8 cellular contexts compared by ENCODE assay signal in genomic region chr12:3803865-3804472, GRCh38. TPM values are rescaled to one million over a fixed set of nuclear protein-coding genes. Genes with fewer than 3 reads are reported as not detected.
DNase-seq lines count a peak whose midpoint lies in the region; TF ChIP-seq lines count a peak whose summit lies in the region.

No MANE protein-coding gene starts in this region.

- no peaks in the 10 kb centered on the region for H3K9me3 ChIP-seq in sigmoid colon

- WGBS in sigmoid colon, 2 donors = 39 to 52% methylated on average over 14 of the region's 14 CpGs

- H3K27ac ChIP-seq in sigmoid colon = no peak overlapping the region

- no peak overlapping the region for H3K4me3 ChIP-seq in sigmoid colon

- H3K36me3 ChIP-seq in sigmoid colon = peaks cover 0 to 11% (median 0%) of the 10 kb centered on the region in 4 donors

- TF ChIP-seq CTCF in sigmoid colon (IDR thresholded peaks at IDR 0.05) = peak; percentile 50 to 79 (median 75)

- intact Hi-C loops in sigmoid colon (cut with DNase I) = loop anchor here (1.0 kb wide), 1 partner anchor 504 kb away; no protein-coding TSS in a partner anchor

- DNase-seq in SKM-1 treated with dmso at 0.1 percent for 144 hours (lab: John Stamatoyannopoulos, UW; ENCODE audit: unreplicated experiment) (peak; percentile 33), SKM-1 (lab: John Stamatoyannopoulos, UW; ENCODE audit: unreplicated experiment) (no peak), NCI-H1694 treated with DMSO at 0.1 percent for 48 hours (lab: John Stamatoyannopoulos, UW) (peak; percentile 68), T-helper 2 cell (peak in 4 of 5 experiments; percentile 22 to 78 (median 54)), amniotic stem cell (lab: John Stamatoyannopoulos, UW) (peak; percentile 17), hepatic stellate cell (ENCODE audit: low spot score) (peak; percentile 36), sigmoid colon (peak; percentile 81), epidermal melanocyte (ENCODE audit: insufficient read length, low spot score) (no peak)

- no peaks in the 10 kb centered on the region for H3K4me1 ChIP-seq in sigmoid colon

- no peak for TF ChIP-seq POLR2A in sigmoid colon (IDR thresholded peaks at IDR 0.05)

- TF ChIP-seq EP300 in sigmoid colon (IDR thresholded peaks at IDR 0.05) = no peak

- H3K27me3 ChIP-seq in sigmoid colon = no peaks in the 10 kb centered on the region

RNA-seq across cellular contexts. Expression of gene CRACR2A, which starts 51.1 kb away (rescaled TPM):
- total RNA-seq in sigmoid colon = 1 to 10 TPM; 1.1 to 4.2 (median 2.0) TPM
- 10 to 100 TPM; 11.4 to 29.6 (median 11.8) TPM for polyA plus RNA-seq in sigmoid colon

Comparison
In these comparisons a context has a peak if more than half of its experiments do, and no peak if none do; other contexts are left out.
1. DNase-seq: peak in SKM-1 treated with dmso at 0.1 percent for 144 hours (single experiment), NCI-H1694 treated with DMSO at 0.1 percent for 48 hours (single experiment), T-helper 2 cell (4 of 5), amniotic stem cell (single experiment), hepatic stellate cell (single experiment) and sigmoid colon (single experiment); none in SKM-1 (single experiment) and epidermal melanocyte (single experiment).